ENCODE assay signal across 8 cellular contexts in genomic region chr1:233614173-233614742, GRCh38. TPM values are rescaled to one million over a fixed set of nuclear protein-coding genes. Genes with fewer than 3 reads are reported as not detected.
DNase-seq lines count a peak whose midpoint lies in the region; ATAC-seq and TF ChIP-seq lines count a peak whose summit lies in the region.

No MANE protein-coding gene starts in this region.

- H2AK5ac ChIP-seq in IMR-90 (ENCODE audit: low read depth, low read length), result no peak overlapping the region

- peaks cover 0 to 5% (median 0%) of the 10 kb centered on the region in 3 donors for H3K4me1 Mint-ChIP-seq in CD8-positive, alpha-beta memory T cell
- peaks cover 6% of the 10 kb centered on the region for H3K4me1 Mint-ChIP-seq in stimulated activated effector memory CD8-positive, alpha-beta T cell treated with anti-CD3 and anti-CD28 coated beads, Interleukin-12 subunit alpha, Interleukin-12 subunit beta, amount 100 ng/mL, for 72 hours
- H3K4me1 Mint-ChIP-seq in CD8-positive, alpha-beta T cell (ENCODE audit: low read depth), result no peaks in the 10 kb centered on the region

- peak overlapping the region; percentile 57 for H3K9ac ChIP-seq in IMR-90 (ENCODE audit: low read depth, low read length)

- TF ChIP-seq RAD21 in IMR-90 (IDR thresholded peaks at IDR 0.05; ENCODE audit: low read length), result no peak

- TF ChIP-seq POLR2A in IMR-90 (IDR thresholded peaks at IDR 0.05; ENCODE audit: low read depth, low read length) (no peak), body of pancreas (IDR thresholded peaks at IDR 0.05) (no peak)

- H3K27me3 ChIP-seq in CD8-positive, alpha-beta memory T cell (ENCODE audit: insufficient read depth, low read length, poor library complexity, severe bottlenecking), result no peaks in the 10 kb centered on the region
- H3K27me3 ChIP-seq in IMR-90 (ENCODE audit: control insufficient read depth, insufficient read depth, low read length), result no peaks in the 10 kb centered on the region; the same call in 1 of the 2 replicates
- H3K27me3 ChIP-seq in body of pancreas, result no peaks in the 10 kb centered on the region
- peaks cover 8% of the 10 kb centered on the region for H3K27me3 ChIP-seq in CD8-positive, alpha-beta T cell (ENCODE audit: insufficient read depth, low read length)

- H3K27ac ChIP-seq in CD8-positive, alpha-beta memory T cell (ENCODE audit: low read depth, low read length), result peak overlapping the region; percentile 31
- H3K27ac ChIP-seq in IMR-90 (ENCODE audit: insufficient read depth, low read length) (no peak overlapping the region), body of pancreas (peak overlapping the region; percentile 28 to 85 (median 70))
- H3K27ac ChIP-seq in CD8-positive, alpha-beta T cell (ENCODE audit: low read depth, low read length), result no peak overlapping the region

- no peaks in the 10 kb centered on the region for H3K9me3 ChIP-seq in CD8-positive, alpha-beta memory T cell (ENCODE audit: low read length)
- peaks cover 2% of the 10 kb centered on the region; the same call in 1 of the 2 replicates for H3K9me3 ChIP-seq in IMR-90 (ENCODE audit: control insufficient read depth, insufficient read depth, low read length)
- no peaks in the 10 kb centered on the region for H3K9me3 ChIP-seq in body of pancreas
- peaks cover 2% of the 10 kb centered on the region for H3K9me3 ChIP-seq in iPS-18c (ENCODE audit: control insufficient read depth, insufficient read depth, low read length)
- no peaks in the 10 kb centered on the region for H3K9me3 ChIP-seq in CD8-positive, alpha-beta T cell (ENCODE audit: low read length)

- POLR2A ChIA-PET in CD8-positive, alpha-beta memory T cell (lab: Charles Lee), result no interaction called here
- POLR2A ChIA-PET in IMR-90 (lab: Charles Lee; ENCODE audit: unreplicated experiment), result no interaction called here
- POLR2A ChIA-PET in CD8-positive, alpha-beta T cell (lab: Charles Lee), result no interaction called here

- dilution Hi-C loops in IMR-90 (cut with HindIII; ENCODE audit: low sequenced_read_pairs, unreplicated experiment), result no loop called here

- H4K91ac ChIP-seq in IMR-90 (ENCODE audit: insufficient read depth, low read depth, low read length), result no peak overlapping the region

- no peaks in the 10 kb centered on the region for H3K36me3 ChIP-seq in CD8-positive, alpha-beta memory T cell (ENCODE audit: insufficient read depth, low read length)
- no peaks in the 10 kb centered on the region for H3K36me3 ChIP-seq in IMR-90 (ENCODE audit: control insufficient read depth, insufficient read depth, low read length)
- H3K36me3 ChIP-seq in body of pancreas (replicated peaks in 1 of 2; ENCODE audit: insufficient read depth in 1 of 2, low read depth in 2 of 2), result no peaks in the 10 kb centered on the region
- H3K36me3 ChIP-seq in CD8-positive, alpha-beta T cell (ENCODE audit: insufficient read depth, low read length), result no peaks in the 10 kb centered on the region

- CTCF ChIA-PET in CD8-positive, alpha-beta memory T cell (lab: Charles Lee), result no interaction called here
- CTCF ChIA-PET in IMR-90 (lab: Yijun Ruan, JAX), result no interaction called here
- CTCF ChIA-PET in CD8-positive, alpha-beta T cell (lab: Charles Lee), result no interaction called here

- H3K4me3 ChIP-seq in CD8-positive, alpha-beta memory T cell (ENCODE audit: low read length), result no peak overlapping the region
- H3K4me3 ChIP-seq in IMR-90 (ENCODE audit: insufficient read depth, low read depth, low read length) (peak overlapping the region; percentile 89), body of pancreas (peak overlapping the region; percentile 68 to 71), iPS-18c (ENCODE audit: insufficient read depth, low read depth, low read length) (peak overlapping the region; percentile 81)
- H3K4me3 ChIP-seq in CD8-positive, alpha-beta T cell (ENCODE audit: low read depth, low read length), result no peak overlapping the region

- H3K4ac ChIP-seq in IMR-90 (ENCODE audit: low read depth, low read length), result no peak overlapping the region

- BruUV-seq in IMR-90 (replicated peaks; lab: Mats Ljungman, UMichigan), result no TSS peak

- no peak overlapping the region for H3K14ac ChIP-seq in IMR-90 (replicated peaks; ENCODE audit: low read depth, low read length)

- no peak overlapping the region for H2BK15ac ChIP-seq in IMR-90 (ENCODE audit: low read depth, low read length)

- H4K8ac ChIP-seq in IMR-90 (ENCODE audit: low read depth in 2 of 2, low read length in 2 of 2), result no peak overlapping the region

- intact Hi-C loops in IMR-90 (cut with micrococcal nuclease), result no loop called here
- intact Hi-C loops in body of pancreas (cut with DNase I), result no loop called here
- intact Hi-C loops in CD8-positive, alpha-beta T cell (cut with DNase I, micrococcal nuclease), result no loop called here

- H3K27me3 Mint-ChIP-seq in CD8-positive, alpha-beta memory T cell, result peaks cover 38 to 78% of the 10 kb centered on the region in 2 donors
- peaks cover 61% of the 10 kb centered on the region for H3K27me3 Mint-ChIP-seq in CD8-positive, alpha-beta T cell (ENCODE audit: low read depth)

- H3K9me3 Mint-ChIP-seq in CD8-positive, alpha-beta memory T cell, result peaks cover 0 to 3% (median 0%) of the 10 kb centered on the region in 5 donors
- H3K9me3 Mint-ChIP-seq in stimulated activated effector memory CD8-positive, alpha-beta T cell treated with anti-CD3 and anti-CD28 coated beads, Interleukin-12 subunit alpha, Interleukin-12 subunit beta, amount 100 ng/mL, for 72 hours, result no peaks in the 10 kb centered on the region
- H3K9me3 Mint-ChIP-seq in CD8-positive, alpha-beta T cell, result no peaks in the 10 kb centered on the region

- H3K27ac Mint-ChIP-seq in CD8-positive, alpha-beta memory T cell, result no peak overlapping the region
- H3K27ac Mint-ChIP-seq in stimulated activated effector memory CD8-positive, alpha-beta T cell treated with anti-CD3 and anti-CD28 coated beads, Interleukin-12 subunit alpha, Interleukin-12 subunit beta, amount 100 ng/mL, for 72 hours, result no peak overlapping the region
- no peak overlapping the region for H3K27ac Mint-ChIP-seq in CD8-positive, alpha-beta T cell

- DNase-seq in CD8-positive, alpha-beta memory T cell, result no peak
- DNase-seq in IMR-90, result peak; percentile 19
- peak; percentile 46 to 63 (median 56) for DNase-seq in body of pancreas
- no peak for DNase-seq in stimulated activated effector memory CD8-positive, alpha-beta T cell treated with anti-CD3 and anti-CD28 coated beads, Interleukin-12 subunit alpha, Interleukin-12 subunit beta, amount 100 ng/mL, for 72 hours (ENCODE audit: low spot score in 2 of 2)
- no peak for DNase-seq in GDM1 (lab: John Stamatoyannopoulos, UW)
- no peak for DNase-seq in CD8-positive, alpha-beta T cell

- H4K5ac ChIP-seq in IMR-90 (ENCODE audit: low read depth, low read length), result no peak overlapping the region

- no peak overlapping the region for H2BK120ac ChIP-seq in IMR-90 (ENCODE audit: low read depth, low read length)

- H3K36me3 Mint-ChIP-seq in CD8-positive, alpha-beta memory T cell, result peaks cover 0 to 2% (median 0%) of the 10 kb centered on the region in 3 donors
- no peaks in the 10 kb centered on the region for H3K36me3 Mint-ChIP-seq in stimulated activated effector memory CD8-positive, alpha-beta T cell treated with anti-CD3 and anti-CD28 coated beads, Interleukin-12 subunit alpha, Interleukin-12 subunit beta, amount 100 ng/mL, for 72 hours
- H3K36me3 Mint-ChIP-seq in CD8-positive, alpha-beta T cell, result no peaks in the 10 kb centered on the region

- no peak overlapping the region for H3K23ac ChIP-seq in IMR-90 (ENCODE audit: low read depth, low read length)

- peak; percentile 54 for ATAC-seq in GM19035 (IDR thresholded peaks at IDR 0.05; ENCODE audit: unreplicated experiment)
- ATAC-seq in IMR-90 (ENCODE audit: low read depth), result no peak; the same call in 1 of the 2 replicates
- peak; percentile 26 for ATAC-seq in body of pancreas
- ATAC-seq in stimulated activated effector memory CD8-positive, alpha-beta T cell treated with anti-CD3 and anti-CD28 coated beads, Interleukin-12 subunit alpha, Interleukin-12 subunit beta, amount 100 ng/mL, for 72 hours, result peak; percentile 37
- no peak for ATAC-seq in CD8-positive, alpha-beta T cell

- H3K4me2 ChIP-seq in IMR-90 (ENCODE audit: low read depth, low read length), result peak overlapping the region; percentile 82

- no peak overlapping the region for H3K4me3 Mint-ChIP-seq in CD8-positive, alpha-beta memory T cell
- peak overlapping the region; percentile 48 for H3K4me3 Mint-ChIP-seq in stimulated activated effector memory CD8-positive, alpha-beta T cell treated with anti-CD3 and anti-CD28 coated beads, Interleukin-12 subunit alpha, Interleukin-12 subunit beta, amount 100 ng/mL, for 72 hours
- H3K4me3 Mint-ChIP-seq in CD8-positive, alpha-beta T cell, result no peak overlapping the region

- H2AFZ ChIP-seq in IMR-90 (replicated peaks; ENCODE audit: low read length, poor library complexity), result peak overlapping the region; percentile 81

- H2BK20ac ChIP-seq in IMR-90 (ENCODE audit: low read depth, low read length), result no peak overlapping the region

- TF ChIP-seq CTCF in IMR-90 (conservative IDR thresholded peaks at IDR 0.05; ENCODE audit: low read depth, low read length) (no peak), body of pancreas (IDR thresholded peaks at IDR 0.05) (no peak)
- TF ChIP-seq CTCF in CD8-positive, alpha-beta T cell (IDR thresholded peaks at IDR 0.05), result no peak

- peaks cover 0 to 3% of the 10 kb centered on the region in 2 experiments; a peak in 1 of 4 replicates for H3K79me1 ChIP-seq in IMR-90 (ENCODE audit: low read depth in 1 of 2, low read length in 2 of 2)

- H3K18ac ChIP-seq in IMR-90 (ENCODE audit: low read depth, low read length), result no peak overlapping the region

- H2AK9ac ChIP-seq in IMR-90 (replicated peaks; ENCODE audit: low read depth, low read length, poor library complexity), result no peak overlapping the region

- H3K4me1 ChIP-seq in CD8-positive, alpha-beta memory T cell (ENCODE audit: insufficient read depth, low read length), result no peaks in the 10 kb centered on the region
- H3K4me1 ChIP-seq in IMR-90 (ENCODE audit: control insufficient read depth, insufficient read depth, low read length), result no peaks in the 10 kb centered on the region
- peaks cover 20% of the 10 kb centered on the region for H3K4me1 ChIP-seq in body of pancreas
- no peaks in the 10 kb centered on the region for H3K4me1 ChIP-seq in CD8-positive, alpha-beta T cell (ENCODE audit: insufficient read depth, low read length)

- 0% methylated on average over 5 of the region's 43 CpGs; no CpG with 5 or more reads in 1 of the 2 experiments for WGBS in IMR-90 (ENCODE audit: extremely low coverage in 2 of 2, insufficient read length in 1 of 2), 2 experiments
- WGBS in body of pancreas, 2 donors, result 1% methylated on average over 43 of the region's 43 CpGs; no CpG with 5 or more reads in 1 of the 2 donors

- no peaks in the 10 kb centered on the region for H3K9me1 ChIP-seq in IMR-90 (ENCODE audit: insufficient read depth, low read length)

- no peak overlapping the region for H3K56ac ChIP-seq in IMR-90 (ENCODE audit: extremely low read depth, insufficient read depth, low read length)

- no peaks in the 10 kb centered on the region for H4K20me1 ChIP-seq in IMR-90 (ENCODE audit: insufficient read depth, low read length)

- in situ Hi-C loops in IMR-90 (cut with MboI; ENCODE audit: low sequenced_read_pairs), result no loop called here

- no peak overlapping the region for H2BK5ac ChIP-seq in IMR-90 (ENCODE audit: low read depth, low read length, poor library complexity, severe bottlenecking)

RNA-seq across cellular contexts. Expression of gene KCNK1, which starts 0.4 kb away (rescaled TPM):
- 1 to 10 TPM; 1.1 to 1.4 TPM for total RNA-seq in CD8-positive, alpha-beta memory T cell
- polyA plus RNA-seq in CD8-positive, alpha-beta memory T cell, result not detected
- total RNA-seq in IMR-90 (2012; rRNA removed) (0.90 and 1.1 TPM in 2 replicates), body of pancreas (1 to 10 TPM; 5.2 to 6.3 TPM)
- polyA plus RNA-seq in IMR-90 (2012; rRNA removed), result 1.6 and 1.7 TPM in 2 replicates
- 0.43 and 1.3 TPM in 2 replicates for polyA plus RNA-seq in IMR-90 (2012; cell fraction: cytosol; rRNA removed)
- 0.85 and 1.1 TPM in 2 replicates for polyA plus RNA-seq in IMR-90 (2012; cell fraction: nucleus; rRNA removed; ENCODE audit: low replicate concordance)
- total RNA-seq in CD8-positive, alpha-beta T cell, result not detected

Comparison
In these comparisons a context has a peak if more than half of its experiments do, and no peak if none do; other contexts are left out.
1. DNase-seq: peak in IMR-90 (single experiment) and body of pancreas (4 of 4); none in CD8-positive, alpha-beta memory T cell (0 of 5), stimulated activated effector memory CD8-positive, alpha-beta T cell treated with anti-CD3 and anti-CD28 coated beads, Interleukin-12 subunit alpha, Interleukin-12 subunit beta, amount 100 ng/mL, for 72 hours (0 of 2), GDM1 (single experiment) and CD8-positive, alpha-beta T cell (0 of 7).
2. H3K27ac ChIP-seq: peak in CD8-positive, alpha-beta memory T cell (single experiment) and body of pancreas (4 of 4); none in IMR-90 (single experiment) and CD8-positive, alpha-beta T cell (single experiment).
3. H3K4me3 ChIP-seq: peak in IMR-90 (single experiment), body of pancreas (2 of 2) and iPS-18c (single experiment); none in CD8-positive, alpha-beta memory T cell (single experiment) and CD8-positive, alpha-beta T cell (single experiment).
4. ATAC-seq: peak in GM19035 (single experiment), body of pancreas (single experiment) and stimulated activated effector memory CD8-positive, alpha-beta T cell treated with anti-CD3 and anti-CD28 coated beads, Interleukin-12 subunit alpha, Interleukin-12 subunit beta, amount 100 ng/mL, for 72 hours (single experiment); none in IMR-90 (single experiment) and CD8-positive, alpha-beta T cell (single experiment).